Comparison of ENCODE assay signal across 8 cellular contexts in the genomic region with DNA sequence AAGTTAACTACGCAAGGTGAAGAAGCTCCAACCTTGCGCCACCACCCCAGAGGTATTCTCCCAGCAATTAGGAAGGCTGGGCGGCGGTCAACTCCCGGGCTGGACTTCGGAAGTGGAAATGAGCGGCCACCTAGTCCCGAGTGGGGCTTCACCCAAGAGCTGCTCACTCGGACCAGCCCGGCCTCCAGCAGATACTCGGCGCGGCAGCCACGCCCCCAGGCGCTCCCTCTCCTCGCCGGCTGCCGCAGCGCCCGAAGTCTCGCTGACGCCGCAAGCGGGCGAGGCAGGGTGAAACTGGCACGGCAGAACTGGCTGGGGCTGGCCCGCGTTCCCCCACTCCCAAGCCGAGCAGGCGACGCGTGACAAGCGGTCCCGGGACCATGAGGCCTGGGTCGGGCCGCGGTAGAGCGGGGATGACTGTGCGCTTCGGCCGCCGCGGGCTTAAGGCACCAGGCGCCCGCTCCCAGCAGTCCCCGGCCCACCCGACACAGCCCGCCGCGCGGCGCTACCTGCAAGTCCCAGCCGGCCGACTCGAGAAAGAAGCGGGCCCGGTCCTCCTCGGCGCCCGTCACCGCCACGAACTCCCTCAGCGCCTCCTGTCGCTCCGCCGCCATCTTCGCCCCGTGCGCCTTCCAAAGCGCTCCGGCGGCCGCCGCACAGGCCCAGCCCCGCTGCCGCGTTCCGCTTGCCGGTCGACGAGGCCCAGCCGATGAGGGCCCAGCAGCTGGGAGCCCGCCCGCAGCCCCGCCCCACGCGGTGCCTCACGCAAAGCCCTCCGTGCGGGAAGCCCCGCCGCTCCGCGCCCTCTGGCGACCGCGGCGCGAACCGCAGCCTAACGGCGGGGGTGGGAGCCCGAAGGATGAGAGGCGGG. TPM values are rescaled to one million over a fixed set of nuclear protein-coding genes. Genes with fewer than 3 reads are reported as not detected.
DNase-seq lines count a peak whose midpoint lies in the region; ATAC-seq, FAIRE-seq and TF ChIP-seq lines count a peak whose summit lies in the region.

A gene (minus strand): TSS at position 639 of the 871 bp plus-strand sequence. CDS start 25 bp downstream, at position 614.

- H4K20me1 ChIP-seq in HepG2 (ENCODE audit: insufficient read depth, low read length): peaks cover 16% of the 10 kb centered on the region

- H2AFZ ChIP-seq in HepG2 (ENCODE audit: low read length): peak within 1 kb of the TSS; percentile 47

- CTCF ChIA-PET in HepG2 (lab: Yijun Ruan, JAX; ENCODE audit: low intra/inter-chr PET ratio, low total read pairs): interaction anchor here (0.8 to 2.5 kb wide), 4 partner anchors 37 to 311 kb away, joined by 3 to 9 read pairs (median 3); no protein-coding TSS in a partner anchor

- TF ChIP-seq CTCF in HepG2 (CRISPR knock-in tag; IDR thresholded peaks at IDR 0.05): peak; percentile 95

- peaks cover 15 to 26% of the 10 kb centered on the region in 2 experiments; a peak in 4 of 5 replicates for H3K36me3 ChIP-seq in HepG2 (replicated peaks in 1 of 2; ENCODE audit: control insufficient read depth in 1 of 2, insufficient read depth in 2 of 2, low read length in 2 of 2)

- H3K27me3 ChIP-seq in HepG2 (ENCODE audit: control insufficient read depth in 1 of 2, insufficient read depth in 2 of 2, low read length in 2 of 2): no peaks in the 10 kb centered on the region; a peak in 2 of 5 replicates

- peak within 1 kb of the TSS; percentile 85 to 99 (median 98) for H3K4me3 ChIP-seq in HepG2 (replicated peaks in 1 of 3; ENCODE audit: insufficient read depth in 1 of 3, low read depth in 2 of 3, low read length in 3 of 3)

- H3K27ac ChIP-seq in HepG2 (ENCODE audit: extremely low read length, insufficient read depth, low read length): peak within 1 kb of the TSS; percentile 80

- peak; percentile 93 for TF ChIP-seq RAD21 in HepG2 (CRISPR knock-in tag; IDR thresholded peaks at IDR 0.05)

- H3K9me3 Mint-ChIP-seq in dendritic cell treated with granulocyte-macrophage colony-stimulating factor and Interleukin-4, amounts not matched to agents 40 ng/mL and 50 ng/mL, for 4 days: no peaks in the 10 kb centered on the region

- POLR2A ChIA-PET in HepG2 (lab: Yijun Ruan, JAX): interaction anchor here (0.9 to 3.3 kb wide), 4 partner anchors 73 to 145 kb away, joined by 3 to 32 read pairs (median 6); a partner anchor contains a TSS

- no peak for FAIRE-seq in HepG2 (lab: Jason Lieb, UNC)

- DNase-seq in C1 segment of cervical spinal cord (lab: John Stamatoyannopoulos, UW) (peak; percentile 67 to 97 (median 89)), NCI-H69 (lab: John Stamatoyannopoulos, UW) (peak; percentile 97), HepG2 (ENCODE audit: low spot score) (peak; percentile 92)
- DNase-seq in activated CD4-positive, alpha-beta T cell treated with anti-CD3 and anti-CD28 coated beads, Interleukin-2, amount 50 U/mL, for 1 hour: peak; percentile 98
- peak; percentile 97 for DNase-seq in stimulated activated CD4-positive, alpha-beta T cell treated with anti-CD3 and anti-CD28 coated beads, Interleukin-4, amount 100 ng/mL, for 1 hour

- in situ Hi-C loops in HepG2 (cut with HindIII; ENCODE audit: extremely low pct_ligation_motif_present, low pct_unique_long_range_greater_than_20kb): no loop called here

- H3K4me1 ChIP-seq in HepG2 (ENCODE audit: insufficient read depth, low read length): peaks cover 69% of the 10 kb centered on the region

- peaks cover 69% of the 10 kb centered on the region for H3K36me3 Mint-ChIP-seq in dendritic cell treated with granulocyte-macrophage colony-stimulating factor and Interleukin-4, amounts not matched to agents 40 ng/mL and 50 ng/mL, for 4 days (ENCODE audit: low read depth)

- TF ChIP-seq EP300 in HepG2 (IDR thresholded peaks at IDR 0.05; ENCODE audit: low read depth in 2 of 2, low read length in 2 of 2) (peak; percentile 46 to 72), HepG2 (CRISPR knock-in tag; IDR thresholded peaks at IDR 0.05; ENCODE audit: borderline replicate concordance) (no peak; the same call in 1 of the 2 replicates)

- peak within 1 kb of the TSS; percentile 97 for H3K4me2 ChIP-seq in HepG2 (ENCODE audit: low read depth, low read length)

- H3K4me3 Mint-ChIP-seq in dendritic cell treated with granulocyte-macrophage colony-stimulating factor and Interleukin-4, amounts not matched to agents 40 ng/mL and 50 ng/mL, for 4 days: peak within 1 kb of the TSS; percentile 91

- peak within 1 kb of the TSS; percentile 96 for H3K9ac ChIP-seq in HepG2 (ENCODE audit: insufficient read depth, low read depth, low read length)

- BruUV-seq in HepG2 (replicated peaks; lab: Mats Ljungman, UMichigan): no TSS peak

- no peaks in the 10 kb centered on the region for H3K27me3 Mint-ChIP-seq in dendritic cell treated with granulocyte-macrophage colony-stimulating factor and Interleukin-4, amounts not matched to agents 40 ng/mL and 50 ng/mL, for 4 days

- peaks cover 45% of the 10 kb centered on the region for H3K79me2 ChIP-seq in HepG2 (ENCODE audit: insufficient read depth, low read length)

- intact Hi-C loops in dendritic cell treated with granulocyte-macrophage colony-stimulating factor and Interleukin-4, amounts not matched to agents 40 ng/mL and 50 ng/mL, for 4 days (cut with micrococcal nuclease): loop anchor here (1.0 to 2.0 kb wide), 2 partner anchors 24 to 37 kb away; a partner anchor contains a TSS
- intact Hi-C loops in HepG2 (cut with micrococcal nuclease; ENCODE audit: unreplicated experiment): loop anchor here (1.0 to 2.0 kb wide), 3 partner anchors 37 to 348 kb away; a partner anchor contains a TSS

- H3K9me3 ChIP-seq in HepG2 (ENCODE audit: low read length): no peaks in the 10 kb centered on the region

- H3K4me1 Mint-ChIP-seq in dendritic cell treated with granulocyte-macrophage colony-stimulating factor and Interleukin-4, amounts not matched to agents 40 ng/mL and 50 ng/mL, for 4 days (ENCODE audit: low read depth): peaks cover 75% of the 10 kb centered on the region

- ATAC-seq in GM19328 (IDR thresholded peaks at IDR 0.05; ENCODE audit: unreplicated experiment) (peak; percentile 84), HG03520 (IDR thresholded peaks at IDR 0.05; ENCODE audit: unreplicated experiment) (peak; percentile 74), HepG2 (peak; percentile 87)

- H3K27ac Mint-ChIP-seq in dendritic cell treated with granulocyte-macrophage colony-stimulating factor and Interleukin-4, amounts not matched to agents 40 ng/mL and 50 ng/mL, for 4 days: peak within 1 kb of the TSS; percentile 98

- peak; percentile 88 for TF ChIP-seq POLR2A in HepG2 (IDR thresholded peaks at IDR 0.05; ENCODE audit: insufficient read depth in 1 of 2, low read depth in 2 of 2, low read length in 2 of 2)

- 3% methylated on average over 34 of the region's 104 CpGs for WGBS in HepG2 (ENCODE audit: low lambda C conversion rate)

TF ChIP-seq in HepG2, 621 proteins besides CTCF, POLR2A, EP300 and RAD21 (continues in another document):
- no peak for TF ChIP-seq CEBPB (IDR thresholded peaks at IDR 0.05; ENCODE audit: borderline replicate concordance, low read depth, low read length)
- TF ChIP-seq, protein P1, sequence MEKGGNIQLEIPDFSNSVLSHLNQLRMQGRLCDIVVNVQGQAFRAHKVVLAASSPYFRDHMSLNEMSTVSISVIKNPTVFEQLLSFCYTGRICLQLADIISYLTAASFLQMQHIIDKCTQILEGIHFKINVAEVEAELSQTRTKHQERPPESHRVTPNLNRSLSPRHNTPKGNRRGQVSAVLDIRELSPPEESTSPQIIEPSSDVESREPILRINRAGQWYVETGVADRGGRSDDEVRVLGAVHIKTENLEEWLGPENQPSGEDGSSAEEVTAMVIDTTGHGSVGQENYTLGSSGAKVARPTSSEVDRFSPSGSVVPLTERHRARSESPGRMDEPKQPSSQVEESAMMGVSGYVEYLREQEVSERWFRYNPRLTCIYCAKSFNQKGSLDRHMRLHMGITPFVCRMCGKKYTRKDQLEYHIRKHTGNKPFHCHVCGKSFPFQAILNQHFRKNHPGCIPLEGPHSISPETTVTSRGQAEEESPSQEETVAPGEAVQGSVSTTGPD (CRISPR knock-in tag; IDR thresholded peaks at IDR 0.05): no peak
- TF ChIP-seq ZNF556 (CRISPR knock-in tag; IDR thresholded peaks at IDR 0.05; ENCODE audit: borderline replicate concordance): peak; percentile 100
- peak; percentile 86 for TF ChIP-seq TOE1 (CRISPR knock-in tag; IDR thresholded peaks at IDR 0.05)

RNA-seq across cellular contexts. Expression of the gene that starts here (rescaled TPM):
- total RNA-seq in HepG2 (2016; rRNA removed; fragmentation: Illumina TruSeq; extraction: Trizol): 62.7 and 74.0 TPM in 2 replicates
- total RNA-seq in HepG2 (2016; cell fraction: cytosol; rRNA removed; fragmentation: Illumina TruSeq; extraction: Trizol; ENCODE audit: low read depth): 27.0 and 31.9 TPM in 2 replicates
- total RNA-seq in HepG2 (2016; cell fraction: insoluble cytoplasmic fraction; rRNA removed; fragmentation: Illumina TruSeq; extraction: Trizol): 67.3 and 70.8 TPM in 2 replicates
- total RNA-seq in HepG2 (2016; cell fraction: membrane; rRNA removed; fragmentation: Illumina TruSeq; extraction: Trizol): 34.0 and 35.0 TPM in 2 replicates
- 57.9 and 59.7 TPM in 2 replicates for total RNA-seq in HepG2 (2016; cell fraction: nucleus; rRNA removed; fragmentation: Illumina TruSeq; extraction: Trizol)
- 22.9 and 31.9 TPM in 2 replicates for polyA plus RNA-seq in HepG2 (2011; rRNA removed)
- polyA plus RNA-seq in HepG2 (2011; cell fraction: cytosol; rRNA removed): 24.0 and 30.9 TPM in 2 replicates
- 94.8 and 100 TPM in 2 replicates for polyA plus RNA-seq in HepG2 (2011; cell fraction: nucleus; rRNA removed)
- polyA plus RNA-seq in HepG2 (2012): 82.3 and 83.4 TPM in 2 replicates
- polyA plus RNA-seq in HepG2 (2016; cell fraction: cytosol; fragmentation: Illumina TruSeq; extraction: Trizol; ENCODE audit: low read depth): 54.9 and 58.8 TPM in 2 replicates
- polyA plus RNA-seq in HepG2 (2016; cell fraction: insoluble cytoplasmic fraction; fragmentation: Illumina TruSeq; extraction: Trizol; ENCODE audit: low read depth): 139 and 153 TPM in 2 replicates
- 55.7 and 56.7 TPM in 2 replicates for polyA plus RNA-seq in HepG2 (2016; cell fraction: membrane; fragmentation: Illumina TruSeq; extraction: Trizol; ENCODE audit: low read depth)
- 105 and 116 TPM in 2 replicates for polyA plus RNA-seq in HepG2 (2016; cell fraction: nucleus; fragmentation: Illumina TruSeq; extraction: Trizol; ENCODE audit: insufficient read depth, low read depth)
- polyA minus RNA-seq in HepG2 (2011; rRNA and poly(A)+ RNA removed; ENCODE audit: low replicate concordance): 23.6 and 36.6 TPM in 2 replicates
- 11.3 and 16.5 TPM in 2 replicates for polyA minus RNA-seq in HepG2 (2011; cell fraction: cytosol; rRNA and poly(A)+ RNA removed)
- polyA minus RNA-seq in HepG2 (2011; cell fraction: nucleus; rRNA and poly(A)+ RNA removed): 149 and 165 TPM in 2 replicates

Comparison
In these comparisons a context has a peak if more than half of its experiments do, and no peak if none do; other contexts are left out.
1. Peak in every context shown above with its lines: DNase-seq, ATAC-seq, H3K4me3 ChIP-seq and H3K27ac ChIP-seq.